ENCODE assay signal across 14 cellular contexts in the genomic region with DNA sequence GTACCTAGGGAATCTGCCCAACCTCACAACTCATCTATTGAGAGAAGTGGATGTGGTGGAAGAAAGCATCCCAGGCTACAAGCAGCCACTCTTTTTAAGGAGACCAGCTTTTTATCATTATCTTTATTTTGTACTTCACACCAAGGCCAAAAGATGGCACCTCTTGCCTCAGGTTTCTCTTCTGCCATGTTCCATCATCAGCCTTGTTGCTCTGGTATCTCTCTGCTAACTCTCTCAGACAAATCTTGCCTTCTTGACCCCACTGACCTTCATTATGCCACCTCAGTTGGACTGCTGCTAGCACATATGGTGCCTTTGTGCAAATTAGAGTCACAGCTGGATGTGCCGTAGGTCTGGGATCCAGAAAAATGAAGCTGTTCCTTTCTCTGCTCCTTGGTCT. TPM values are rescaled to one million over a fixed set of nuclear protein-coding genes. Genes with fewer than 3 reads are reported as not detected.
DNase-seq lines count a peak whose midpoint lies in the region; ATAC-seq and TF ChIP-seq lines count a peak whose summit lies in the region.
"Had no signal": no experiment of that assay in that cellular context is flagged by ENCODE, and none has a peak within 500 bp of the region (broad histone marks: within the 10 kb centered on the region; RNA-seq: fewer than 3 reads in every experiment).

No MANE protein-coding gene starts in this region.

- H3K4me3 Mint-ChIP-seq in T-helper 17 cell: no peak overlapping the region
- H3K4me3 Mint-ChIP-seq: activated naive CD4-positive, alpha-beta T cell treated with anti-CD3 and anti-CD28 coated beads for 36 hours; dendritic cell treated with granulocyte-macrophage colony-stimulating factor and Interleukin-4, amounts not matched to agents 40 ng/mL and 50 ng/mL, for 4 days had no signal

- no peaks in the 10 kb centered on the region for H3K4me1 ChIP-seq in A673 (ENCODE audit: insufficient read depth, low read length, poor library complexity, severe bottlenecking)
- H3K4me1 ChIP-seq: heart left ventricle, upper lobe of right lung had no signal

- no peaks in the 10 kb centered on the region for H3K36me3 ChIP-seq in A673 (ENCODE audit: insufficient read depth, low read length, poor library complexity, severe bottlenecking)
- H3K36me3 ChIP-seq in H7 (replicated peaks; ENCODE audit: control insufficient read depth, insufficient read depth, low read length): no peaks in the 10 kb centered on the region
- H3K36me3 ChIP-seq: heart left ventricle, right lobe of liver, upper lobe of right lung had no signal

- no peaks in the 10 kb centered on the region for H3K4me1 Mint-ChIP-seq in T-helper 17 cell

- peak; percentile 32 for DNase-seq in A673 (ENCODE audit: low spot score)
- peak; percentile 16 for DNase-seq in H7
- DNase-seq in NCI-H446 treated with DMSO at 0.1 percent for 48 hours (lab: John Stamatoyannopoulos, UW): peak; percentile 6
- peak; percentile 17 for DNase-seq in choroid plexus epithelial cell (ENCODE audit: low read depth)
- no peak for DNase-seq in T-helper 17 cell
- DNase-seq in foreskin fibroblast: no peak
- DNase-seq: activated CD4-positive, alpha-beta T cell treated with anti-CD3 and anti-CD28 coated beads for 4 hours; activated naive CD4-positive, alpha-beta T cell treated with anti-CD3 and anti-CD28 coated beads for 36 hours; heart left ventricle; right lobe of liver; upper lobe of right lung had no signal

- H3K27ac Mint-ChIP-seq in T-helper 17 cell: no peak overlapping the region
- H3K27ac Mint-ChIP-seq: activated naive CD4-positive, alpha-beta T cell treated with anti-CD3 and anti-CD28 coated beads for 36 hours; dendritic cell treated with granulocyte-macrophage colony-stimulating factor and Interleukin-4, amounts not matched to agents 40 ng/mL and 50 ng/mL, for 4 days had no signal

- H3K9me3 ChIP-seq in A673 (ENCODE audit: low read depth, low read length, poor library complexity, severe bottlenecking): no peaks in the 10 kb centered on the region
- no peaks in the 10 kb centered on the region for H3K9me3 ChIP-seq in T-helper 17 cell (ENCODE audit: control insufficient read depth, low read length, poor library complexity, severe bottlenecking)
- H3K9me3 ChIP-seq: heart left ventricle, right lobe of liver, upper lobe of right lung had no signal

- no peak overlapping the region for H3K4me3 ChIP-seq in A673 (ENCODE audit: low read depth, low read length, poor library complexity, severe bottlenecking)
- no peak overlapping the region for H3K4me3 ChIP-seq in H7 (ENCODE audit: insufficient read depth, low read depth, low read length)
- H3K4me3 ChIP-seq in choroid plexus epithelial cell (ENCODE audit: low read depth, low read length): no peak overlapping the region
- no peak overlapping the region for H3K4me3 ChIP-seq in foreskin fibroblast (ENCODE audit: low read depth in 1 of 2, low read length in 2 of 2)
- H3K4me3 ChIP-seq: heart left ventricle, right lobe of liver, upper lobe of right lung had no signal

- no peak overlapping the region for H3K27ac ChIP-seq in A673 (ENCODE audit: low read depth, low read length, poor library complexity, severe bottlenecking)
- H3K27ac ChIP-seq: heart left ventricle, right lobe of liver, upper lobe of right lung had no signal

- no peaks in the 10 kb centered on the region for H3K36me3 Mint-ChIP-seq in T-helper 17 cell (ENCODE audit: low read depth)

- H3K27me3 Mint-ChIP-seq in T-helper 17 cell: peaks cover 4% of the 10 kb centered on the region

- ATAC-seq in GM21825 (IDR thresholded peaks at IDR 0.05; ENCODE audit: unreplicated experiment) (no peak), GM21529 (IDR thresholded peaks at IDR 0.05; ENCODE audit: unreplicated experiment) (no peak), T-helper 17 cell (no peak)
- ATAC-seq: heart left ventricle, upper lobe of right lung had no signal

- H3K27me3 ChIP-seq in A673 (replicated peaks; ENCODE audit: insufficient read depth, low read depth, low read length, poor library complexity) (no peaks in the 10 kb centered on the region), H7 (ENCODE audit: control insufficient read depth, insufficient read depth, low read length) (no peaks in the 10 kb centered on the region)
- H3K27me3 ChIP-seq: right lobe of liver, upper lobe of right lung had no signal

- TF ChIP-seq CTCF in A673 (conservative IDR thresholded peaks at IDR 0.05; ENCODE audit: low read depth, low read length) (peak; percentile 55), choroid plexus epithelial cell (conservative IDR thresholded peaks at IDR 0.05; ENCODE audit: low read depth, low read length) (peak; percentile 17), foreskin fibroblast (IDR thresholded peaks at IDR 0.05; ENCODE audit: low read depth, low read length) (no peak)

- intact Hi-C loops in A673 (cut with micrococcal nuclease; ENCODE audit: unreplicated experiment): no loop called here

- BruUV-seq in A673 (replicated peaks; lab: Mats Ljungman, UMichigan): no TSS peak

- CTCF ChIA-PET in A673 (lab: Charles Lee): interaction anchor here (0.6 to 3.2 kb wide), 2 partner anchors 135 to 146 kb away, joined by 3 to 52 read pairs; no protein-coding TSS in a partner anchor

- POLR2A ChIA-PET in A673 (lab: Charles Lee; ENCODE audit: low non-redundant PET): no interaction called here

RNA-seq across cellular contexts. Expression of gene DYNC1I1, which starts 47.2 kb away (rescaled TPM):
- total RNA-seq in A673 (2021) (2.1 and 3.6 TPM in 2 replicates), T-helper 17 cell (under 1 TPM; 0.12 to 0.31 TPM)
- 1.4 and 1.8 TPM in 2 replicates for total RNA-seq in H7 (2014; rRNA removed; shearing (Covaris generic))
- total RNA-seq: activated naive CD4-positive, alpha-beta T cell treated with anti-CD3 and anti-CD28 coated beads for 36 hours had no signal

Comparison
In these comparisons a context has a peak if more than half of its experiments do, and no peak if none do; other contexts are left out.
1. DNase-seq: peak in A673 (single experiment), H7 (single experiment), NCI-H446 treated with DMSO at 0.1 percent for 48 hours (single experiment) and choroid plexus epithelial cell (single experiment); none in T-helper 17 cell (0 of 3) and foreskin fibroblast (0 of 2).